1 cellular context compared by ENCODE assay signal in genomic region chr16:31699601-31700000, GRCh38.
TF ChIP-seq lines count a peak whose summit lies in the region.

No MANE protein-coding gene starts in this region.

TF ChIP-seq in GM23338, 12 proteins besides CTCF, POLR2A, EP300 and RAD21 (continued from another document):
- TF ChIP-seq ZNF462 (CRISPR knock-in tag; IDR thresholded peaks at IDR 0.05) (no peak), CREB1 (CRISPR knock-in tag; IDR thresholded peaks at IDR 0.05; ENCODE audit: low read depth) (no peak), ZNF114 (CRISPR knock-in tag; IDR thresholded peaks at IDR 0.05) (no peak)
